ENCODE assay signal across 15 cellular contexts in the genomic region with DNA sequence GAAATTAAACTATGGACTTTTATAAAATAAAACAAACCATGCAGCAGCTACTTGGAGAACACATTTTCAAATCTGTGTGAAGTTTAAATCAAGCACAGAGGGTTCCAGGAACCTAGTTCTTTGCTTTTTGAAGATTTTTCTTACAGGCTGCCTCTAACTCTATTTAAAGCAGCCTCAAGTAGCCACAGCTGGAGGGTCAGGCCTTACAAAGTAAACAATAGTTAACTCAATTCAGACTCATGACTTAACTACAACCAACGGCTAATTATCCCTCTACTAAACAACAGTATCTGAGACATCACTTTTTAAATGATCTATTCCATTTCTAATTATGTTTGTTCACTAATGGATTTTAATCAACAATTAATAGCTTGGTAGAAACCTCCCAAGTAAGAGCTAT. TPM values are rescaled to one million over a fixed set of nuclear protein-coding genes. Genes with fewer than 3 reads are reported as not detected.
DNase-seq lines count a peak whose midpoint lies in the region; ATAC-seq, FAIRE-seq and TF ChIP-seq lines count a peak whose summit lies in the region.
"Had no signal": no experiment of that assay in that cellular context is flagged by ENCODE, and none has a peak within 500 bp of the region (broad histone marks: within the 10 kb centered on the region; RNA-seq: fewer than 3 reads in every experiment).

No MANE protein-coding gene starts in this region.

- peaks cover 89% of the 10 kb centered on the region for H3K4me1 Mint-ChIP-seq in activated CD4-positive, alpha-beta T cell treated with anti-CD3 and anti-CD28 coated beads, Interleukin-2, amount 10 ng/mL, durations not matched to agents 7 days and 5 days
- H3K4me1 Mint-ChIP-seq in effector memory CD8-positive, alpha-beta T cell (ENCODE audit: low read depth in 2 of 2), result peaks cover 42 to 63% of the 10 kb centered on the region in 2 donors

- H3K9me3 ChIP-seq in suprapubic skin, result no peaks in the 10 kb centered on the region

- peaks cover 2% of the 10 kb centered on the region for H3K27me3 Mint-ChIP-seq in activated CD4-positive, alpha-beta T cell treated with anti-CD3 and anti-CD28 coated beads, Interleukin-2, amount 10 ng/mL, durations not matched to agents 7 days and 5 days
- no peaks in the 10 kb centered on the region for H3K27me3 Mint-ChIP-seq in effector memory CD8-positive, alpha-beta T cell

- POLR2A ChIA-PET in activated CD4-positive, alpha-beta T cell treated with anti-CD3 and anti-CD28 coated beads, Interleukin-2, amount 10 ng/mL, durations not matched to agents 7 days and 5 days (lab: Charles Lee), result no interaction called here

- H3K27me3 ChIP-seq in suprapubic skin, result no peaks in the 10 kb centered on the region

- H3K36me3 Mint-ChIP-seq in activated CD4-positive, alpha-beta T cell treated with anti-CD3 and anti-CD28 coated beads, Interleukin-2, amount 10 ng/mL, durations not matched to agents 7 days and 5 days (ENCODE audit: low read depth), result peaks cover 15% of the 10 kb centered on the region
- peaks cover 7% of the 10 kb centered on the region for H3K36me3 Mint-ChIP-seq in effector memory CD8-positive, alpha-beta T cell (ENCODE audit: insufficient read depth)

- peak overlapping the region; percentile 86 for H3K27ac Mint-ChIP-seq in activated CD4-positive, alpha-beta T cell treated with anti-CD3 and anti-CD28 coated beads, Interleukin-2, amount 10 ng/mL, durations not matched to agents 7 days and 5 days
- H3K27ac Mint-ChIP-seq in effector memory CD8-positive, alpha-beta T cell, result no peak overlapping the region

- H3K9me3 Mint-ChIP-seq in activated CD4-positive, alpha-beta T cell treated with anti-CD3 and anti-CD28 coated beads, Interleukin-2, amount 10 ng/mL, durations not matched to agents 7 days and 5 days, result no peaks in the 10 kb centered on the region
- no peaks in the 10 kb centered on the region for H3K9me3 Mint-ChIP-seq in effector memory CD8-positive, alpha-beta T cell
- H3K9me3 Mint-ChIP-seq: activated naive CD8-positive, alpha-beta T cell treated with anti-CD3 and anti-CD28 coated beads, Interleukin-2, amount 10 ng/mL, durations not matched to agents 7 days and 5 days had no signal

- H3K4me3 Mint-ChIP-seq in activated CD4-positive, alpha-beta T cell treated with anti-CD3 and anti-CD28 coated beads, Interleukin-2, amount 10 ng/mL, durations not matched to agents 7 days and 5 days, result no peak overlapping the region
- no peak overlapping the region for H3K4me3 Mint-ChIP-seq in effector memory CD8-positive, alpha-beta T cell

- H3K4me3 ChIP-seq in suprapubic skin, result no peak overlapping the region

- H3K27ac ChIP-seq in VCaP (peak overlapping the region; percentile 82), suprapubic skin (peak overlapping the region; percentile 18)

- TF ChIP-seq CTCF in VCaP (conservative IDR thresholded peaks at IDR 0.05), result no peak
- no peak for TF ChIP-seq CTCF in suprapubic skin (IDR thresholded peaks at IDR 0.05)

- peak; percentile 82 for FAIRE-seq in islet of Langerhans (lab: Jason Lieb, UNC)

- no peak for DNase-seq in activated CD4-positive, alpha-beta T cell treated with anti-CD3 and anti-CD28 coated beads, Interleukin-2, amount 10 ng/mL, durations not matched to agents 7 days and 5 days
- no peak for DNase-seq in activated CD4-positive, alpha-beta T cell treated with anti-CD3 and anti-CD28 coated beads for 4 hours
- no peak for DNase-seq in suprapubic skin (ENCODE audit: low spot score in 2 of 2)
- no peak for DNase-seq in effector memory CD8-positive, alpha-beta T cell
- no peak for DNase-seq in COLO668 (lab: John Stamatoyannopoulos, UW; ENCODE audit: unreplicated experiment)
- DNase-seq: activated naive CD8-positive, alpha-beta T cell treated with anti-CD3 and anti-CD28 coated beads, Interleukin-2, amount 10 ng/mL, durations not matched to agents 7 days and 5 days; GDM1; GOT3; hippocampal formation; KG1; NCI-H345; stimulated activated CD4-positive, alpha-beta T cell treated with anti-CD3 and anti-CD28 coated beads, Interleukin-15, amount 100 ng/mL, for 24 hours had no signal

- CTCF ChIA-PET in activated CD4-positive, alpha-beta T cell treated with anti-CD3 and anti-CD28 coated beads, Interleukin-2, amount 10 ng/mL, durations not matched to agents 7 days and 5 days (lab: Charles Lee), result interaction anchor here (0.7 to 5.2 kb wide), 10 partner anchors 10 to 547 kb away, joined by 3 to 25 read pairs (median 6); a partner anchor contains a TSS

- peaks cover 72% of the 10 kb centered on the region for H3K4me1 ChIP-seq in suprapubic skin

- no peak for TF ChIP-seq EP300 in suprapubic skin (IDR thresholded peaks at IDR 0.05)

- no peak for TF ChIP-seq POLR2A in suprapubic skin (IDR thresholded peaks at IDR 0.05)

- ATAC-seq in effector memory CD8-positive, alpha-beta T cell (replicated peaks), result no peak
- ATAC-seq in GM21447 (IDR thresholded peaks at IDR 0.05; ENCODE audit: unreplicated experiment), result no peak

- WGBS in suprapubic skin, result 62% methylated on average over 1 of the region's 1 CpG

- no peaks in the 10 kb centered on the region for H3K36me3 ChIP-seq in suprapubic skin

RNA-seq across cellular contexts. Expression of a gene that starts 9.8 kb away (rescaled TPM):
- 10 to 100 TPM; 26.1 to 26.4 TPM for total RNA-seq in activated CD4-positive, alpha-beta T cell treated with anti-CD3 and anti-CD28 coated beads, Interleukin-2, amount 10 ng/mL, durations not matched to agents 7 days and 5 days
- total RNA-seq in suprapubic skin, result 10 to 100 TPM; 69.1 to 88.0 (median 78.9) TPM
